In the genomic region with DNA sequence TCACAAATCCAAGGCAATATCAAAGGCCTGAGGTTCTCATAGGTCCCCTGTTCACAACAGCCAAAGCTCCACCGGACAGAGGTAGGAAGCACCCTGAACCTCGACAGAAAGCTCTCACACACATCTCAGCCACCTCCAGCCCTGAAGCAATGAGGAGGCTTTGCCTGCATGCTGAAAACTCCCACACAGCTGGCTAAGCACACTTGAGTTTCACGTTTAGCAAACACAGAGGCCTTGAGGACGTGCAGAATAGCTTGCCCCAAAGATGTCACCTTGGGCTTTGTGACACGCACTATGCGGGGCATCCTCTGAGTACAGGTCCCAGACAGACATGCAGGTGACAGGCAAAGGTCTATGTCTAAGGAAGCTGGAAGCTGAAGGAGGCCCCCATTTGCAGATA, we compare ENCODE assay signal across 14 cellular contexts.
DNase-seq lines count a peak whose midpoint lies in the region; ATAC-seq and TF ChIP-seq lines count a peak whose summit lies in the region.
"Had no signal": no experiment of that assay in that cellular context is flagged by ENCODE, and none has a peak within 500 bp of the region (broad histone marks: within the 10 kb centered on the region; RNA-seq: fewer than 3 reads in every experiment).

No MANE protein-coding gene starts in this region.

- TF ChIP-seq CTCF in HEK293 (tag by site-specific recombination; IDR thresholded peaks at IDR 0.05) = no peak

- CTCF ChIA-PET in HEK293 (lab: Yijun Ruan, JAX) = interaction anchor here (0.7 to 9.4 kb wide), 5 partner anchors 37 to 336 kb away, joined by 3 to 142 read pairs (median 5); no protein-coding TSS in a partner anchor

- no peaks in the 10 kb centered on the region; the same call in 1 of the 2 replicates for H3K4me1 ChIP-seq in HEK293 (ENCODE audit: control insufficient read depth, insufficient read depth, low read length)

- H3K4me3 ChIP-seq in HEK293 (ENCODE audit: low read depth, low read length) = no peak overlapping the region
- H3K4me3 ChIP-seq: BLaER1 treated with 17β-estradiol and CSF1 and Interleukin-3, amounts not matched to agents 10 nM and 100 nM; GM23338 had no signal

- DNase-seq in NCI-H524 (lab: John Stamatoyannopoulos, UW) (peak; percentile 92 to 96), islet precursor cell (peak; percentile 18), mesenteric fat pad (ENCODE audit: low spot score) (peak; percentile 28), NCI-H2107 treated with DMSO at 0.1 percent for 48 hours (lab: John Stamatoyannopoulos, UW; ENCODE audit: unreplicated experiment) (no peak)
- DNase-seq: Calu3; CD8-positive, alpha-beta T cell; DMS79; GDM1; HCEC 1CT; IMR-90 had no signal

- no peaks in the 10 kb centered on the region for H3K36me3 ChIP-seq in HEK293 (ENCODE audit: control insufficient read depth in 2 of 2, insufficient read depth in 1 of 2, low read length in 2 of 2)
- H3K36me3 ChIP-seq: BLaER1 treated with 17β-estradiol and CSF1 and Interleukin-3, amounts not matched to agents 10 nM and 100 nM had no signal

- no peak for ATAC-seq in GM21367 (IDR thresholded peaks at IDR 0.05; ENCODE audit: unreplicated experiment)
- ATAC-seq: CD8-positive, alpha-beta T cell; GM23338 had no signal

- no peak overlapping the region for H3K27ac ChIP-seq in HEK293 (ENCODE audit: extremely low read depth, low read depth, low read length)
- H3K27ac ChIP-seq: BLaER1 treated with 17β-estradiol and CSF1 and Interleukin-3, amounts not matched to agents 10 nM and 100 nM had no signal

- no peaks in the 10 kb centered on the region for H3K9me3 ChIP-seq in HEK293 (ENCODE audit: control insufficient read depth, insufficient read depth, low read depth, low read length)

- POLR2A ChIA-PET in HEK293 (lab: Yijun Ruan, JAX) = no interaction called here

TF ChIP-seq in HEK293, 187 proteins besides CTCF, POLR2A, EP300 and RAD21:
- TF ChIP-seq ZNF585B (tag by site-specific recombination; IDR thresholded peaks at IDR 0.05) (no peak), ZBTB48 (tag by site-specific recombination; IDR thresholded peaks at IDR 0.05) (no peak), ZFHX2 (tag by site-specific recombination; conservative IDR thresholded peaks at IDR 0.05) (peak; percentile 39; the same call in 1 of the 2 replicates), ZNF112 (tag by site-specific recombination; IDR thresholded peaks at IDR 0.05) (no peak), EGR2 (tag by site-specific recombination; IDR thresholded peaks at IDR 0.05; ENCODE audit: low read depth) (peak; percentile 20; the same call in 1 of the 2 replicates), ZNF132 (tag by site-specific recombination; IDR thresholded peaks at IDR 0.05; ENCODE audit: borderline replicate concordance) (no peak)
- TF ChIP-seq, protein P1, sequence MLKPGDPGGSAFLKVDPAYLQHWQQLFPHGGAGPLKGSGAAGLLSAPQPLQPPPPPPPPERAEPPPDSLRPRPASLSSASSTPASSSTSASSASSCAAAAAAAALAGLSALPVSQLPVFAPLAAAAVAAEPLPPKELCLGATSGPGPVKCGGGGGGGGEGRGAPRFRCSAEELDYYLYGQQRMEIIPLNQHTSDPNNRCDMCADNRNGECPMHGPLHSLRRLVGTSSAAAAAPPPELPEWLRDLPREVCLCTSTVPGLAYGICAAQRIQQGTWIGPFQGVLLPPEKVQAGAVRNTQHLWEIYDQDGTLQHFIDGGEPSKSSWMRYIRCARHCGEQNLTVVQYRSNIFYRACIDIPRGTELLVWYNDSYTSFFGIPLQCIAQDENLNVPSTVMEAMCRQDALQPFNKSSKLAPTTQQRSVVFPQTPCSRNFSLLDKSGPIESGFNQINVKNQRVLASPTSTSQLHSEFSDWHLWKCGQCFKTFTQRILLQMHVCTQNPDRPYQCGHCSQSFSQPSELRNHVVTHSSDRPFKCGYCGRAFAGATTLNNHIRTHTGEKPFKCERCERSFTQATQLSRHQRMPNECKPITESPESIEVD (tag by site-specific recombination; IDR thresholded peaks at IDR 0.05) = no peak
- TF ChIP-seq, protein P2, sequence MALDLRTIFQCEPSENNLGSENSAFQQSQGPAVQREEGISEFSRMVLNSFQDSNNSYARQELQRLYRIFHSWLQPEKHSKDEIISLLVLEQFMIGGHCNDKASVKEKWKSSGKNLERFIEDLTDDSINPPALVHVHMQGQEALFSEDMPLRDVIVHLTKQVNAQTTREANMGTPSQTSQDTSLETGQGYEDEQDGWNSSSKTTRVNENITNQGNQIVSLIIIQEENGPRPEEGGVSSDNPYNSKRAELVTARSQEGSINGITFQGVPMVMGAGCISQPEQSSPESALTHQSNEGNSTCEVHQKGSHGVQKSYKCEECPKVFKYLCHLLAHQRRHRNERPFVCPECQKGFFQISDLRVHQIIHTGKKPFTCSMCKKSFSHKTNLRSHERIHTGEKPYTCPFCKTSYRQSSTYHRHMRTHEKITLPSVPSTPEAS (tag by site-specific recombination; IDR thresholded peaks at IDR 0.05) = no peak
